Comparison of ENCODE assay signal across 10 cellular contexts in the genomic region with DNA sequence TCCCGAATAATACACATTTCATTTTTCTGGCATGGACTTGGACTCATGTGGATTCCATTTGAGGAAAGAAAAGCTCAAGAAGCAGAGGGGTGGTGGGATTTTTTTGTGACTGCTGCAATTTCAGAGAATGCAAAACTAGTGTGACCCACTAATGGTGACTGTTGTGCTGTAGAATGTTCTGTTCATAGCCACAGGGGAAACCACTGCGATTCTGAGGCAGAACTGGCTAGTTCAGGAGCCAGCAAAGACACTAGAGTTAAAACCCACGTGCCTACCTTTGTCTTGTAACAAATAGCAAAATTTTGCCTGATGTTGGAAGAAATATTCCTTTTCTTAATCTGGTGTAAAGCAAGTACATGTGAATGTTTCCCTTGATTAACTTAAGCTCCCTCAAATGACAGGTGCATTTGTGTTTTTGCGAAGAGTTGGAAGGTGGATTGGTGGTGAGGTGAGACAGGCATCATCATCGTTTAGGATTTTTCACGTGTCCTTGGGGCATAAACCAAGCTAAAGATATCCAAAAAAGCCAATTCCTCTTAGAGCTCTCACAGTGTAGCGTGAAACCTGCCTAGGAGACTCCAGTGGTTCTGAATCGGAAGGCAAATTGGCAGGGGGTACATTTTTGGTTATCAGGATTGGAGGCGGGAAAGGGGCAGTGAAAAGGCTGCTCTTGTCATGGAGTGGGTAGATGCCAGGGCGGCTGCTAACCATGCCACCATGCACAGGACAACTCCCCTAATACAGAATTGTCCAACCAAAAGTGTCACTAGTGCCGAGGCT. TPM values are rescaled to one million over a fixed set of nuclear protein-coding genes. Genes with fewer than 3 reads are reported as not detected.
DNase-seq lines count a peak whose midpoint lies in the region; ATAC-seq and TF ChIP-seq lines count a peak whose summit lies in the region.
"Had no signal": no experiment of that assay in that cellular context is flagged by ENCODE, and none has a peak within 500 bp of the region (broad histone marks: within the 10 kb centered on the region; RNA-seq: fewer than 3 reads in every experiment).

No MANE protein-coding gene starts in this region.

- intact Hi-C loops in stomach (cut with DNase I; ENCODE audit: low total_unique reads), result no loop called here

- H3K9me3 ChIP-seq in hepatocyte (ENCODE audit: low read depth), result no peaks in the 10 kb centered on the region
- H3K9me3 ChIP-seq in stomach, result no peaks in the 10 kb centered on the region
- H3K9me3 ChIP-seq: ovary had no signal

- TF ChIP-seq CTCF in hepatocyte (IDR thresholded peaks at IDR 0.05; ENCODE audit: poor library complexity) (no peak), stomach (IDR thresholded peaks at IDR 0.05) (no peak)

- H3K27me3 ChIP-seq in hepatocyte (no peaks in the 10 kb centered on the region), stomach (no peaks in the 10 kb centered on the region)
- H3K27me3 ChIP-seq: ovary had no signal

- H3K27ac ChIP-seq in hepatocyte (peak overlapping the region; percentile 11), stomach (peak overlapping the region in 4 of 5 donors; percentile 20 to 64 (median 51))
- H3K27ac ChIP-seq: ovary had no signal

- H3K4me1 ChIP-seq in hepatocyte (ENCODE audit: insufficient read depth) (peaks cover 14% of the 10 kb centered on the region), stomach (peaks cover 0 to 53% (median 22%) of the 10 kb centered on the region in 4 donors)

- CTCF ChIA-PET in HEK293T (lab: Yijun Ruan, JAX), result no interaction called here

- no peaks in the 10 kb centered on the region for H3K79me2 ChIP-seq in hepatocyte

- no peaks in the 10 kb centered on the region for H4K20me1 ChIP-seq in hepatocyte (ENCODE audit: insufficient read depth, poor library complexity, severe bottlenecking)

- no peaks in the 10 kb centered on the region for H3K9me2 ChIP-seq in hepatocyte (replicated peaks; ENCODE audit: insufficient read depth)

- H3K36me3 ChIP-seq in hepatocyte (replicated peaks; ENCODE audit: insufficient read depth, low read depth), result no peaks in the 10 kb centered on the region
- H3K36me3 ChIP-seq in stomach, result no peaks in the 10 kb centered on the region
- H3K36me3 ChIP-seq: ovary had no signal

- TF ChIP-seq POLR2A in stomach (IDR thresholded peaks at IDR 0.05), result no peak

- no peak for TF ChIP-seq EP300 in stomach (IDR thresholded peaks at IDR 0.05)

- WGBS in hepatocyte (ENCODE audit: low lambda C conversion rate, missing lambda C conversion rate), result 87% methylated on average over 11 of the region's 11 CpGs
- 69 to 77% (median 74%) methylated on average over 11 of the region's 11 CpGs for WGBS in stomach, 5 donors

- H3K4me3 ChIP-seq in hepatocyte (no peak overlapping the region), stomach (no peak overlapping the region)
- H3K4me3 ChIP-seq: ovary had no signal

- H3K4me2 ChIP-seq in hepatocyte, result no peak overlapping the region

- POLR2A ChIA-PET in HEK293T (lab: Yijun Ruan, JAX), result no interaction called here

- peak; percentile 20; the same call in 2 of the 3 replicates for ATAC-seq in SK-N-SH treated with all-trans-retinoic acid at 6 μM for 48 hours
- ATAC-seq in GM21381 (IDR thresholded peaks at IDR 0.05; ENCODE audit: unreplicated experiment), result no peak

- DNase-seq in activated naive CD4-positive, alpha-beta T cell treated with Interleukin-2 at 50 U/mL for 16 hours, result peak; percentile 11
- no peak for DNase-seq in activated naive CD4-positive, alpha-beta T cell treated with anti-CD3 and anti-CD28 coated beads, Interleukin-2, amount 50 U/mL, for 16 hours
- DNase-seq in hepatocyte (ENCODE audit: low spot score) (no peak), stomach (no peak), HEK293T (ENCODE audit: extremely low spot score) (no peak), HCEC 1CT (no peak)
- DNase-seq: OCI-M1, ovary had no signal

- peak overlapping the region; percentile 42 for H2AFZ ChIP-seq in hepatocyte

TF ChIP-seq in SK-N-SH treated with all-trans-retinoic acid at 6 μM for 48 hours, 23 proteins besides CTCF, POLR2A, EP300 and RAD21:
- TF ChIP-seq ZFP30 (CRISPR knock-in tag; IDR thresholded peaks at IDR 0.05), result no peak
- TF ChIP-seq ZC3H10 (CRISPR knock-in tag; IDR thresholded peaks at IDR 0.05), result no peak
- TF ChIP-seq TOX (CRISPR knock-in tag; IDR thresholded peaks at IDR 0.05; ENCODE audit: borderline replicate concordance), result no peak
- TF ChIP-seq ARNTL (CRISPR knock-in tag; IDR thresholded peaks at IDR 0.05; ENCODE audit: borderline replicate concordance, low read depth), result no peak
- TF ChIP-seq TCF4 (CRISPR knock-in tag; IDR thresholded peaks at IDR 0.05; ENCODE audit: borderline replicate concordance), result no peak
- TF ChIP-seq SNAI2 (CRISPR knock-in tag; IDR thresholded peaks at IDR 0.05), result no peak
- no peak for TF ChIP-seq ESRRG (CRISPR knock-in tag; IDR thresholded peaks at IDR 0.05)
- no peak for TF ChIP-seq CSDC2 (CRISPR knock-in tag; IDR thresholded peaks at IDR 0.05)
- no peak for TF ChIP-seq ISL1 (CRISPR knock-in tag; IDR thresholded peaks at IDR 0.05)

TF ChIP-seq in HEK293T, 16 proteins besides CTCF, POLR2A, EP300 and RAD21:
- TF ChIP-seq LEF1 (IDR thresholded peaks at IDR 0.05; ENCODE audit: borderline replicate concordance) (no peak), CTBP1 (IDR thresholded peaks at IDR 0.05; ENCODE audit: borderline replicate concordance) (no peak), FOXA1 (IDR thresholded peaks at IDR 0.05) (no peak), ARNT (IDR thresholded peaks at IDR 0.05) (no peak), SP1 (IDR thresholded peaks at IDR 0.05) (no peak)

RNA-seq across cellular contexts. Expression of gene FAM9C, which starts 38.1 kb away (rescaled TPM):
- total RNA-seq in hepatocyte (not detected in 2 replicates), stomach (under 1 TPM in 1 of 5 donors, not detected in 4; 0.18 TPM)
- polyA plus RNA-seq in hepatocyte (not detected in 2 replicates), stomach (under 1 TPM in 1 of 3 donors, not detected in 2; 0.31 TPM)
